In the genomic region with DNA sequence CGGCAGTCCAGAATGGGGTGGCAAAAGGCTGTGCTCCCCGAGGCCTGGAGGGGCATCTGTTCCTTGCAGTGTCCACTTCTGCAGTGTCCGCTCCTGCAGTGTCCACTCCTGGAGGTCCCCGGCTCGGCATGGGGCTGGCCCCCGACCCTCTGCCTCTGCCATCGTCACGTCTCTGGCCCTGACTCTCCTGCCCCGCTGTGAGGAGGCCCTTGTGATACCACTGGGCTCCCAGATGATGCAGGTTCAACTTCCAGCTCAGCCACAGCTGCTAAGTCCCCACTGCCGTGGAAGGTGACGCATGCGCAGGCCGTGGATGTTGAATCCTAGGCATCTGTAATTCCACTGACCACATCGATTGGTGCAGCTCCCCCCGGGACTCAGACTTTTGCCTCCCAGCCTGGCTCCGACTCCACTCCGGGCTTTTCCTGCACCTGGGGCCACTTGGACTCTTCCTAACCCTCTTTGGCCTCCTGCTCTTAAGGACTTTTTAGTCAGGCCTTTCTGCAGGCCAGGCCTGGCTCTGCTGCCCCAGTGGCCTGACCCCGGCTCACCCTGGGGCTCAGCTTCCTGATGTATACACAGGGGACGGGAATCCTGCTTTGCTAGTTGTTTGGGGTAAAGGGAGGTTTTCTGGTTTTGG, we compare ENCODE assay signal across 30 cellular contexts.
"Had no signal": no experiment of that assay in that cellular context is flagged by ENCODE, and none has a peak within 500 bp of the region (broad histone marks: within the 10 kb centered on the region; RNA-seq: fewer than 3 reads in every experiment).

No MANE protein-coding gene starts in this region.

- H2AFZ ChIP-seq: neural progenitor cell had no signal

- H3K9ac ChIP-seq: neural progenitor cell had no signal

- H3K36me3 Mint-ChIP-seq: natural killer cell, neural progenitor cell had no signal

- H3K4me3 Mint-ChIP-seq: activated naive CD8-positive, alpha-beta T cell; activated T-cell treated with anti-CD3 and anti-CD28 coated beads, Interleukin-2, amount 50 U/mL, for 72 hours; memory B cell; natural killer cell; stimulated activated naive B cell treated with anti-CD40 and anti-IgM and Interleukin-4, amounts not matched to agents 10 μg/mL and 1 μg/mL and 100 μg/mL, for 72 hours had no signal

- DNase-seq: activated CD4-positive, alpha-beta T cell treated with anti-CD3 and anti-CD28 coated beads for 48 hours; activated CD4-positive, alpha-beta T cell treated with anti-CD3 and anti-CD28 coated beads, Interleukin-2, amount 50 U/mL, for 48 hours; activated naive CD4-positive, alpha-beta T cell treated with Interleukin-2 at 50 U/mL for 16 hours; activated T-cell treated with anti-CD3 and anti-CD28 coated beads, Interleukin-2, amount 50 U/mL, for 72 hours; body of pancreas; cerebellar nuclear complex; colonic mucosa; dorsolateral prefrontal cortex; effector memory CD4-positive, alpha-beta T cell; erythroblast; gastrocnemius medialis; glutamatergic neuron; left cardiac atrium; natural killer cell; stimulated activated CD4-positive, alpha-beta T cell treated with anti-CD3 and anti-CD28 coated beads, Interleukin-1b, Interleukin-23, amount 100 ng/mL, for 48 hours; stimulated activated CD4-positive, alpha-beta T cell treated with anti-CD3 and anti-CD28 coated beads, Interleukin-4, amount 100 ng/mL, for 4 hours; stimulated activated CD8-positive, alpha-beta memory T cell treated with anti-CD3 and anti-CD28 coated beads, Interleukin-4, amount 100 ng/mL, for 48 hours; stimulated activated naive B cell treated with anti-CD40 and anti-IgM and Interleukin-4, amounts not matched to agents 10 μg/mL and 1 μg/mL and 100 μg/mL, for 72 hours; uterus; WERI-Rb-1 had no signal

- H3K4me1 ChIP-seq: adrenal gland, body of pancreas, colonic mucosa, gastrocnemius medialis, neural progenitor cell, right lobe of liver, suprapubic skin, tibial nerve, uterus had no signal

- H3K27ac Mint-ChIP-seq: activated naive CD8-positive, alpha-beta T cell; activated T-cell treated with anti-CD3 and anti-CD28 coated beads, Interleukin-2, amount 50 U/mL, for 72 hours; memory B cell; natural killer cell; neural progenitor cell; progenitor cell of endocrine pancreas; stimulated activated naive B cell treated with anti-CD40 and anti-IgM and Interleukin-4, amounts not matched to agents 10 μg/mL and 1 μg/mL and 100 μg/mL, for 72 hours had no signal

- H3K4me2 ChIP-seq: neural progenitor cell had no signal

- H3K4me3 ChIP-seq: adrenal gland, body of pancreas, colonic mucosa, dorsolateral prefrontal cortex, gastrocnemius medialis, neural progenitor cell, right lobe of liver, skin epidermis, suprapubic skin, tibial nerve, uterus had no signal

- H3K27me3 ChIP-seq: adrenal gland, body of pancreas, colonic mucosa, dorsolateral prefrontal cortex, gastrocnemius medialis, neural progenitor cell, right lobe of liver, suprapubic skin, tibial nerve, uterus had no signal

- H3K27me3 Mint-ChIP-seq: activated naive CD8-positive, alpha-beta T cell; progenitor cell of endocrine pancreas had no signal

- H3K9me3 ChIP-seq: adrenal gland, colonic mucosa, gastrocnemius medialis, right lobe of liver, uterus had no signal

- H3K4me1 Mint-ChIP-seq: memory B cell; natural killer cell; neural progenitor cell; stimulated activated naive B cell treated with anti-CD40 and anti-IgM and Interleukin-4, amounts not matched to agents 10 μg/mL and 1 μg/mL and 100 μg/mL, for 72 hours had no signal

- H3K9me3 Mint-ChIP-seq: natural killer cell had no signal

- H3K36me3 ChIP-seq: adrenal gland, colonic mucosa, gastrocnemius medialis, neural progenitor cell, right lobe of liver, suprapubic skin, tibial nerve, uterus, WERI-Rb-1 had no signal

- ATAC-seq: activated CD4-positive, CD25-positive, alpha-beta regulatory T cell treated with anti-CD3 and anti-CD28 coated beads, Interleukin-2, amount 50 U/mL, for 24 hours; activated T-cell treated with anti-CD3 and anti-CD28 coated beads, Interleukin-2, amount 50 U/mL, for 72 hours; body of pancreas; gastrocnemius medialis; left cardiac atrium; natural killer cell; stimulated activated naive B cell treated with anti-CD40 and anti-IgM and Interleukin-4, amounts not matched to agents 10 μg/mL and 1 μg/mL and 100 μg/mL, for 72 hours had no signal

- H3K27ac ChIP-seq: adrenal gland, body of pancreas, colonic mucosa, dorsolateral prefrontal cortex, gastrocnemius medialis, neural progenitor cell, right lobe of liver, skin epidermis, suprapubic skin, tibial nerve, uterus, WERI-Rb-1 had no signal
